Comparison of ENCODE assay signal across 8 cellular contexts in the genomic region with DNA sequence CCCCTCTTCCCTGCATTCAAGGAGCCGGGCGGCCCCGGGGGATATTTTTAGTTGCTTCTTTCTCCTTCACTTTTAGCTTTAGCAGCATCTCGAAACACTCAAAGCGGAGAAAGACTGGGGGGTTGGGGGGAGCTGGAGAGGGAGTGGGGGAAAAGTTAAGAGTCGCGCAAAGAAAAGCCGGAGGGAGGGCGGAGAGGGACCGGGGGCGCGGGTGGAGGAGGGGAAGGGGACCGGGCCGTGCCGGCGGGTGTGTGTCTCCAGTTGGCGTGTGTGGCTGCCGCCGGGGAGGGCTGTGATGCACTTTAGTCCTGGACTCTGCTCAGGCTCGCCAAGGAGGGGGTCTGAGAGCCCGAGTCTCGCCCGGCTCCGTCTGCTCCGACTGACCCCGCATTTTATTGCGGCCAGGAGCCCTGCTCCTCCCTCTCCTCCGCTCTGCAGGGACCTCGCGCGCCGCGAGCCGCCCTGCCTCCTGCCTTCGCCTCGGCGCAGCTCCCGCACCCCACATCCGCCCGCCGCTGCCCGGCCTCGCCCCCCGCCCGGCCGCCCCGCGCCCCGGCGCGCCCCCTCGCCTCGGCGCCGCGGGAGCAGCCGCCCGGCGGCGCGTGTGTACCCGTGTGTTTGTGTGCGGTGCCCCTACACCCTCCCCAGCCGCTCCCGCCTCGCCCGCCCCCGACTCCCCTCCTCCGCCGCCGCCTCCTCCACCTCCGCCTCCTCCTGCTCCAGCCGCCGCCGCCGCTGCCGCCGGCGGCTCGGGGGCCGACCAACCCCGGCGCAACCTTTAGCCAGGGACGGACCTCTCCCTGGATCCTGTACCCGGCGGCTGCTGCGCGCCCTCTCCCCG. TPM values are rescaled to one million over a fixed set of nuclear protein-coding genes. Genes with fewer than 3 reads are reported as not detected.
A peak's percentile ranks its signal among the peaks of the same experiment; 100 is the strongest.
DNase-seq lines count a peak whose midpoint lies in the region; ATAC-seq and TF ChIP-seq lines count a peak whose summit lies in the region.

No MANE protein-coding gene starts in this region.

- H3K9me3 Mint-ChIP-seq in activated naive CD4-positive, alpha-beta T cell treated with anti-CD3 and anti-CD28 coated beads for 36 hours = no peaks in the 10 kb centered on the region

- H3K9me3 ChIP-seq in neuron (ENCODE audit: low read length) = no peaks in the 10 kb centered on the region
- no peaks in the 10 kb centered on the region for H3K9me3 ChIP-seq in thoracic aorta

- H3K4me1 Mint-ChIP-seq in activated naive CD4-positive, alpha-beta T cell treated with anti-CD3 and anti-CD28 coated beads for 36 hours (ENCODE audit: low read depth) = peaks cover 48% of the 10 kb centered on the region

- H3K36me3 Mint-ChIP-seq in activated naive CD4-positive, alpha-beta T cell treated with anti-CD3 and anti-CD28 coated beads for 36 hours (ENCODE audit: low read depth) = peaks cover 8% of the 10 kb centered on the region

- H3K36me3 ChIP-seq in neuron (ENCODE audit: insufficient read depth, low read length) (no peaks in the 10 kb centered on the region), thoracic aorta (no peaks in the 10 kb centered on the region)

- ATAC-seq in GM18498 (IDR thresholded peaks at IDR 0.05; ENCODE audit: unreplicated experiment) (peak; percentile 26), HG03045 (IDR thresholded peaks at IDR 0.05; ENCODE audit: unreplicated experiment) (peak; percentile 31), thoracic aorta (ENCODE audit: insufficient number of reproducible peaks, low FRiP score, low read depth) (peak; percentile 48), GM21390 (IDR thresholded peaks at IDR 0.05; ENCODE audit: unreplicated experiment) (no peak)

- H3K27ac Mint-ChIP-seq in activated naive CD4-positive, alpha-beta T cell treated with anti-CD3 and anti-CD28 coated beads for 36 hours = peak overlapping the region; percentile 100

- intact Hi-C loops in activated naive CD4-positive, alpha-beta T cell treated with anti-CD3 and anti-CD28 coated beads for 36 hours (cut with micrococcal nuclease) = loop anchor here (1.0 to 10.0 kb wide), 4 partner anchors 640 to 1762 kb away; partner anchors contain the start of genes ABCE1, ANAPC10 and TMEM184C

- H3K27ac ChIP-seq in thoracic aorta = peak overlapping the region; percentile 97

- DNase-seq in RPMI8226 (peak; percentile 38), germinal center (ENCODE audit: low spot score) (peak; percentile 68), thoracic aorta (ENCODE audit: low spot score) (no peak)
- DNase-seq in activated naive CD4-positive, alpha-beta T cell treated with anti-CD3 and anti-CD28 coated beads for 36 hours = peak; percentile 59

- H3K4me1 ChIP-seq in neuron (ENCODE audit: insufficient read depth, low read length) = peaks cover 39% of the 10 kb centered on the region
- peaks cover 7 to 37% of the 10 kb centered on the region in 2 donors for H3K4me1 ChIP-seq in thoracic aorta (ENCODE audit: control insufficient read depth in 1 of 2, low read depth in 2 of 2)

- CTCF ChIA-PET in activated naive CD4-positive, alpha-beta T cell treated with anti-CD3 and anti-CD28 coated beads for 36 hours (lab: Charles Lee) = interaction anchor here (0.6 kb wide), 1 partner anchor 169 kb away, joined by 3 read pairs; no protein-coding TSS in a partner anchor

- H3K4me3 ChIP-seq in neuron (ENCODE audit: low read length) = peak overlapping the region; percentile 99
- H3K4me3 ChIP-seq in thoracic aorta = peak overlapping the region; percentile 96

- H3K27me3 ChIP-seq in neuron (ENCODE audit: insufficient read depth, low read length) (no peaks in the 10 kb centered on the region), thoracic aorta (replicated peaks; ENCODE audit: insufficient read depth) (no peaks in the 10 kb centered on the region)

- TF ChIP-seq CTCF in thoracic aorta (IDR thresholded peaks at IDR 0.05) = no peak

- no peaks in the 10 kb centered on the region for H3K27me3 Mint-ChIP-seq in activated naive CD4-positive, alpha-beta T cell treated with anti-CD3 and anti-CD28 coated beads for 36 hours (ENCODE audit: low read depth)

- H3K4me3 Mint-ChIP-seq in activated naive CD4-positive, alpha-beta T cell treated with anti-CD3 and anti-CD28 coated beads for 36 hours = peak overlapping the region; percentile 100

- no peak overlapping the region for H2AFZ ChIP-seq in neuron (ENCODE audit: low read depth, low read length)

RNA-seq across cellular contexts. Expression of gene ZNF827, which starts 1.4 kb away (rescaled TPM):
- 10 to 100 TPM; 15.6 to 17.5 TPM for total RNA-seq in activated naive CD4-positive, alpha-beta T cell treated with anti-CD3 and anti-CD28 coated beads for 36 hours
- 10 to 100 TPM; 20.2 to 41.4 TPM for total RNA-seq in thoracic aorta
